ENCODE assay signal across 21 cellular contexts in the genomic region with DNA sequence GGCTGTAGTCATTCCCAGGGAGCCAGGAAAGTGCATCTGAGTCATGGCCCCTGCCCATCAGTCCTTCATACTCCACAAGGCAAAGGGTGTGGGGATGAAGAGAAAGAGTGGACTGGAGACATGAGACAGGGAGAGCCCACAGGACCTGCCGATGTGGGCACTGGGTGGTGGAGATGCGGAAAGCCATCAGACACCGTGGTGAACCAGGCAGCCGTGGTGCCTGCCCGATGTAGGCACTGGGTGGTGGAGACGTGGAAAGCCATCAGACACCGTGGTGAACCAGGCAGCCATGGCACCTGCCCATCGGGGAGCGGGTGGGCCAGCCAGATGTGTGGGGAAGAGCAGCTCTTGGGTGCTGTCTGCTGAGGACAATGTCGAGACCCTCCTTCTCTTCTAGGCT. TPM values are rescaled to one million over a fixed set of nuclear protein-coding genes. Genes with fewer than 3 reads are reported as not detected.
DNase-seq lines count a peak whose midpoint lies in the region; ATAC-seq and TF ChIP-seq lines count a peak whose summit lies in the region.
"Had no signal": no experiment of that assay in that cellular context is flagged by ENCODE, and none has a peak within 500 bp of the region (broad histone marks: within the 10 kb centered on the region; RNA-seq: fewer than 3 reads in every experiment).

No MANE protein-coding gene starts in this region.

- H3K9me3 ChIP-seq in left ventricle myocardium inferior (replicated peaks) (no peaks in the 10 kb centered on the region), muscle layer of duodenum (ENCODE audit: control insufficient read depth in 1 of 2, low read length in 2 of 2) (no peaks in the 10 kb centered on the region), parathyroid adenoma (ENCODE audit: control insufficient read depth, low read length) (no peaks in the 10 kb centered on the region), uterus (no peaks in the 10 kb centered on the region), hepatocyte (ENCODE audit: low read depth) (no peaks in the 10 kb centered on the region)

- H3K4me1 ChIP-seq in left ventricle myocardium inferior (peaks cover 30% of the 10 kb centered on the region), muscle layer of duodenum (ENCODE audit: control insufficient read depth in 1 of 2, insufficient read depth in 2 of 2, low read length in 2 of 2) (peaks cover 0 to 45% of the 10 kb centered on the region in 2 donors), parathyroid adenoma (peaks cover 74% of the 10 kb centered on the region), uterus (peaks cover 11% of the 10 kb centered on the region in 2 donors), hepatocyte (ENCODE audit: insufficient read depth) (peaks cover 21% of the 10 kb centered on the region)

- H3K27ac ChIP-seq in left ventricle myocardium inferior (replicated peaks), result peak overlapping the region; percentile 39
- H3K27ac ChIP-seq in muscle layer of duodenum (ENCODE audit: low read length), result peak overlapping the region; percentile 7
- peak overlapping the region; percentile 89 for H3K27ac ChIP-seq in parathyroid adenoma
- peak overlapping the region; percentile 78 to 79 for H3K27ac ChIP-seq in uterus
- H3K27ac ChIP-seq in RWPE1, result no peak overlapping the region
- H3K27ac ChIP-seq in hepatocyte, result no peak overlapping the region

- H3K4me2 ChIP-seq in parathyroid adenoma (ENCODE audit: low read length) (no peak overlapping the region), hepatocyte (no peak overlapping the region)

- H3K27me3 ChIP-seq in left ventricle myocardium inferior (ENCODE audit: low read depth), result peaks cover 25% of the 10 kb centered on the region
- H3K27me3 ChIP-seq in muscle layer of duodenum (ENCODE audit: low read depth, low read length), result no peaks in the 10 kb centered on the region
- H3K27me3 ChIP-seq in parathyroid adenoma (ENCODE audit: control insufficient read depth, insufficient read depth, low read length), result no peaks in the 10 kb centered on the region
- no peaks in the 10 kb centered on the region for H3K27me3 ChIP-seq in uterus
- no peaks in the 10 kb centered on the region for H3K27me3 ChIP-seq in hepatocyte

- no peak for DNase-seq in left ventricle myocardium inferior
- DNase-seq in Right ventricle myocardium inferior (ENCODE audit: missing footprints), result no peak
- DNase-seq in uterus, result no peak
- DNase-seq in RWPE1 (ENCODE audit: low spot score), result no peak
- DNase-seq in COR-L47 (lab: John Stamatoyannopoulos, UW), result no peak
- DNase-seq in hepatocyte (ENCODE audit: low spot score), result no peak
- DNase-seq: 8988T, AML-193, DMS53, GDM1, H9, HFFc6, Karpas-422, NCI-H1694, NCI-H2081 treated with DMSO at 0.1 percent for 48 hours, NCI-H2171 treated with DMSO at 0.1 percent for 48 hours, NCI-H524 treated with DMSO at 0.1 percent for 48 hours, NCI-H82 had no signal

- no peaks in the 10 kb centered on the region for H4K20me1 ChIP-seq in hepatocyte (ENCODE audit: insufficient read depth, poor library complexity, severe bottlenecking)

- POLR2A ChIA-PET in RWPE1 (lab: Yijun Ruan, JAX; ENCODE audit: low non-redundant PET), result no interaction called here

- H3K9me2 ChIP-seq in hepatocyte (replicated peaks; ENCODE audit: insufficient read depth), result no peaks in the 10 kb centered on the region

- H3K4me3 ChIP-seq in left ventricle myocardium inferior (no peak overlapping the region), muscle layer of duodenum (ENCODE audit: low read depth in 1 of 2, low read length in 2 of 2) (no peak overlapping the region), parathyroid adenoma (ENCODE audit: low read depth, low read length) (no peak overlapping the region), uterus (no peak overlapping the region), hepatocyte (no peak overlapping the region)

- no peak overlapping the region for H2AFZ ChIP-seq in parathyroid adenoma
- H2AFZ ChIP-seq in hepatocyte, result no peak overlapping the region

- ATAC-seq in Right ventricle myocardium inferior, result no peak
- ATAC-seq: Panc1 had no signal

- no peak overlapping the region for H3K9ac ChIP-seq in parathyroid adenoma

- no peaks in the 10 kb centered on the region for H3K36me3 ChIP-seq in left ventricle myocardium inferior
- no peaks in the 10 kb centered on the region for H3K36me3 ChIP-seq in muscle layer of duodenum (ENCODE audit: control insufficient read depth in 1 of 2, insufficient read depth in 2 of 2, low read length in 2 of 2)
- H3K36me3 ChIP-seq in parathyroid adenoma (ENCODE audit: control insufficient read depth, insufficient read depth, low read length), result no peaks in the 10 kb centered on the region
- no peaks in the 10 kb centered on the region for H3K36me3 ChIP-seq in uterus
- no peaks in the 10 kb centered on the region for H3K36me3 ChIP-seq in hepatocyte (replicated peaks; ENCODE audit: insufficient read depth, low read depth)

- H3K79me2 ChIP-seq in parathyroid adenoma, result peaks cover 45% of the 10 kb centered on the region
- H3K79me2 ChIP-seq in hepatocyte, result no peaks in the 10 kb centered on the region

- TF ChIP-seq CTCF in left ventricle myocardium inferior (IDR thresholded peaks at IDR 0.05; ENCODE audit: borderline replicate concordance) (no peak), parathyroid adenoma (IDR thresholded peaks at IDR 0.05) (no peak), uterus (IDR thresholded peaks at IDR 0.05) (no peak), RWPE1 (conservative IDR thresholded peaks at IDR 0.05; ENCODE audit: low read depth) (no peak), hepatocyte (IDR thresholded peaks at IDR 0.05; ENCODE audit: poor library complexity) (no peak)

- CTCF ChIA-PET in RWPE1 (lab: Yijun Ruan, JAX), result no interaction called here

- intact Hi-C loops in left ventricle myocardium inferior (cut with micrococcal nuclease), result no loop called here
- intact Hi-C loops in Right ventricle myocardium inferior (cut with DNase I), result no loop called here
- intact Hi-C loops in uterus (cut with DNase I; ENCODE audit: low total_unique reads), result no loop called here

- no peak for TF ChIP-seq POLR2A in uterus (IDR thresholded peaks at IDR 0.05)

- WGBS in hepatocyte (ENCODE audit: low lambda C conversion rate, missing lambda C conversion rate), result over 99% methylated on average over 9 of the region's 10 CpGs

RNA-seq across cellular contexts. Expression of a gene that starts 58.6 kb away (rescaled TPM):
- 7.0 TPM for total RNA-seq in left ventricle myocardium inferior
- total RNA-seq in Right ventricle myocardium inferior, result 5.7 TPM
- 10 to 100 TPM; 28.4 to 86.6 (median 48.6) TPM for total RNA-seq in uterus
- 5.5 and 6.1 TPM in 2 replicates for total RNA-seq in hepatocyte
- polyA plus RNA-seq in hepatocyte, result 9.6 and 11.5 TPM in 2 replicates

Comparison
In these comparisons a context has a peak if more than half of its experiments do, and no peak if none do; other contexts are left out.
1. H3K27ac ChIP-seq: peak in left ventricle myocardium inferior (single experiment), muscle layer of duodenum (single experiment), parathyroid adenoma (single experiment) and uterus (2 of 2); none in RWPE1 (single experiment) and hepatocyte (single experiment).